Comparison of ENCODE assay signal across 18 cellular contexts in the genomic region with DNA sequence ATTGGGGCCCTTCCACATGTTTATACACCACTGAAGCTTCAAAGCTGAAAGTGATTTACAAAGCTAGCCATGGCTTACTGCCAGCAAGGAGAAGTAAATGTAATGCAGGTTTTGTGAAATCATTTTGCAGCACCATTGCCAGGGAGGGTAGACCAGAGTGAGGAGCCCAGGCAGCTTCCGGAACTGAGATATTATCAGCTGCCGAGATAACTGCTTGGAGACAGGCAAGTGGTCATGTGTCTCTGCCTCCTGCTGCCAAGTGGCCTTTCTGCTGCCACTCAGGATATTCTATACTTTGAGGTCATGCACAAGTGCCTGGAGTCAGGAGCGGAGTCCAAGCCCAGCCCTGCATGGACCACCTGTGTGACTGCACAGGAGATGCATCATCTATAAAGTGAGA.
DNase-seq lines count a peak whose midpoint lies in the region; ATAC-seq and TF ChIP-seq lines count a peak whose summit lies in the region.
"Had no signal": no experiment of that assay in that cellular context is flagged by ENCODE, and none has a peak within 500 bp of the region (broad histone marks: within the 10 kb centered on the region; RNA-seq: fewer than 3 reads in every experiment).

No MANE protein-coding gene starts in this region.

- ATAC-seq in T-helper 17 cell (no peak), HG02759 (IDR thresholded peaks at IDR 0.05; ENCODE audit: unreplicated experiment) (no peak)

- H3K27ac Mint-ChIP-seq in T-helper 17 cell (peak overlapping the region; percentile 41), progenitor cell of endocrine pancreas (no peak overlapping the region)
- H3K27ac Mint-ChIP-seq: activated naive CD8-positive, alpha-beta T cell had no signal

- H3K27me3 ChIP-seq in BLaER1 treated with 17β-estradiol and CSF1 and Interleukin-3, amounts not matched to agents 10 nM and 100 nM = no peaks in the 10 kb centered on the region
- H3K27me3 ChIP-seq: uterus had no signal

- H3K4me2 ChIP-seq in BLaER1 treated with 17β-estradiol and CSF1 and Interleukin-3, amounts not matched to agents 10 nM and 100 nM = peak overlapping the region; percentile 50 to 76 (median 62)

- no peaks in the 10 kb centered on the region; a peak in 1 of 22 replicates for H4K20me1 ChIP-seq in BLaER1 treated with 17β-estradiol and CSF1 and Interleukin-3, amounts not matched to agents 10 nM and 100 nM

- peaks cover 2% of the 10 kb centered on the region for H3K4me1 Mint-ChIP-seq in T-helper 17 cell
- H3K4me1 Mint-ChIP-seq in progenitor cell of endocrine pancreas (ENCODE audit: low read depth) = peaks cover 11% of the 10 kb centered on the region

- H3K9me3 Mint-ChIP-seq in progenitor cell of endocrine pancreas (ENCODE audit: low read depth) = no peaks in the 10 kb centered on the region

- no peak for TF ChIP-seq CTCF in progenitor cell of endocrine pancreas (IDR thresholded peaks at IDR 0.05; ENCODE audit: unreplicated experiment)

- no peak overlapping the region for H3K4me3 ChIP-seq in BLaER1 treated with 17β-estradiol and CSF1 and Interleukin-3, amounts not matched to agents 10 nM and 100 nM
- H3K4me3 ChIP-seq: uterus had no signal

- H3K36me3 Mint-ChIP-seq in T-helper 17 cell (ENCODE audit: low read depth) (no peaks in the 10 kb centered on the region), progenitor cell of endocrine pancreas (ENCODE audit: insufficient read depth) (no peaks in the 10 kb centered on the region)
- H3K36me3 Mint-ChIP-seq: activated naive CD8-positive, alpha-beta T cell had no signal

- DNase-seq in H4 (ENCODE audit: low spot score) (peak; percentile 48), T-helper 17 cell (no peak), left kidney (ENCODE audit: low read depth, low spot score) (peak; percentile 76), progenitor cell of endocrine pancreas (ENCODE audit: low spot score, unreplicated experiment) (no peak), NCI-H510A (lab: John Stamatoyannopoulos, UW) (no peak), ecto neural progenitor cell (ENCODE audit: low spot score) (no peak)
- DNase-seq: activated CD4-positive, alpha-beta T cell treated with anti-CD3 and anti-CD28 coated beads for 1 hour; DMS53; NCI-H2029 treated with DMSO at 0.1 percent for 48 hours; NCI-H69; small intestine; stimulated activated naive CD4-positive, alpha-beta T cell; T-helper 1 cell; uterus had no signal

- H3K4me3 Mint-ChIP-seq in T-helper 17 cell (no peak overlapping the region), progenitor cell of endocrine pancreas (ENCODE audit: low read depth) (no peak overlapping the region)
- H3K4me3 Mint-ChIP-seq: activated naive CD8-positive, alpha-beta T cell had no signal

- no peaks in the 10 kb centered on the region for H3K36me3 ChIP-seq in BLaER1 treated with 17β-estradiol and CSF1 and Interleukin-3, amounts not matched to agents 10 nM and 100 nM
- H3K36me3 ChIP-seq: uterus had no signal

- H3K27ac ChIP-seq in BLaER1 treated with 17β-estradiol and CSF1 and Interleukin-3, amounts not matched to agents 10 nM and 100 nM = peak overlapping the region in 2 of 11 experiments; percentile 17 to 19; a peak in 3 of 22 replicates
- H3K27ac ChIP-seq: HL-60, uterus had no signal

- H3K4me1 ChIP-seq in BLaER1 treated with 17β-estradiol and CSF1 and Interleukin-3, amounts not matched to agents 10 nM and 100 nM = peaks cover 14 to 30% (median 23%) of the 10 kb centered on the region in 10 experiments
- H3K4me1 ChIP-seq: uterus had no signal

- no peak overlapping the region for H3K9ac ChIP-seq in BLaER1 treated with 17β-estradiol and CSF1 and Interleukin-3, amounts not matched to agents 10 nM and 100 nM

- H3K27me3 Mint-ChIP-seq in T-helper 17 cell (peaks cover 15% of the 10 kb centered on the region), progenitor cell of endocrine pancreas (peaks cover 25% of the 10 kb centered on the region)
- H3K27me3 Mint-ChIP-seq: activated naive CD8-positive, alpha-beta T cell had no signal

- H3K9me3 ChIP-seq in BLaER1 treated with 17β-estradiol and CSF1 and Interleukin-3, amounts not matched to agents 10 nM and 100 nM (replicated peaks in 1 of 11) = peaks cover 0 to 6% (median 0%) of the 10 kb centered on the region in 11 experiments; a peak in 2 of 22 replicates
- H3K9me3 ChIP-seq in T-helper 17 cell (ENCODE audit: control insufficient read depth, low read length, poor library complexity, severe bottlenecking) = no peaks in the 10 kb centered on the region
- H3K9me3 ChIP-seq: uterus had no signal

Comparison
In these comparisons a context has a peak if more than half of its experiments do, and no peak if none do; other contexts are left out.
1. DNase-seq: peak in H4 (single experiment) and left kidney (single experiment); none in T-helper 17 cell (0 of 3), progenitor cell of endocrine pancreas (single experiment), NCI-H510A (single experiment) and ecto neural progenitor cell (single experiment).